In genomic region chr4:22962186-22962786, GRCh38 we compare ENCODE assay signal across 10 cellular contexts.
DNase-seq lines count a peak whose midpoint lies in the region; ATAC-seq, FAIRE-seq and TF ChIP-seq lines count a peak whose summit lies in the region.
"Had no signal": no experiment of that assay in that cellular context is flagged by ENCODE, and none has a peak within 500 bp of the region (broad histone marks: within the 10 kb centered on the region; RNA-seq: fewer than 3 reads in every experiment).

No MANE protein-coding gene starts in this region.

- H3K27me3 ChIP-seq in adrenal gland = no peaks in the 10 kb centered on the region

- no peaks in the 10 kb centered on the region for H3K4me1 ChIP-seq in adrenal gland (replicated peaks in 1 of 2)

- H3K9me3 Mint-ChIP-seq in glutamatergic neuron (ENCODE audit: unreplicated experiment) = no peaks in the 10 kb centered on the region

- H3K36me3 ChIP-seq in adrenal gland (replicated peaks in 1 of 2) = no peaks in the 10 kb centered on the region

- H3K9me3 ChIP-seq in adrenal gland (replicated peaks in 1 of 3) = no peaks in the 10 kb centered on the region

- no peak for TF ChIP-seq POLR2A in adrenal gland (IDR thresholded peaks at IDR 0.05)

- no peak overlapping the region for H3K4me3 Mint-ChIP-seq in glutamatergic neuron (ENCODE audit: unreplicated experiment)

- TF ChIP-seq CTCF in GM12864 (IDR thresholded peaks at IDR 0.05; ENCODE audit: low read depth, low read length, missing control alignments) (peak; percentile 8), glutamatergic neuron (IDR thresholded peaks at IDR 0.05; ENCODE audit: partially characterized antibody, unreplicated experiment) (peak; percentile 73), adrenal gland (IDR thresholded peaks at IDR 0.05) (peak in 1 of 6 experiments; percentile 12)

- peak; percentile 52 for FAIRE-seq in RCC 7860 (lab: Jason Lieb, UNC)

- no peaks in the 10 kb centered on the region for H3K27me3 Mint-ChIP-seq in glutamatergic neuron (ENCODE audit: unreplicated experiment)

- intact Hi-C loops in adrenal gland (cut with DNase I) = no loop called here

- DNase-seq in A172 (ENCODE audit: low spot score) (peak; percentile 47), GM12864 (ENCODE audit: low read depth) (no peak), RCC 7860 (ENCODE audit: low spot score) (peak; percentile 42), glutamatergic neuron (no peak), adrenal gland (no peak), activated T-cell treated with anti-CD3 and anti-CD28 coated beads for 4 hours (no peak)
- DNase-seq in activated naive CD4-positive, alpha-beta T cell treated with Interleukin-2 at 50 U/mL for 16 hours = no peak

- no peak overlapping the region for H3K4me3 ChIP-seq in GM12864 (ENCODE audit: low read depth, low read length)
- no peak overlapping the region for H3K4me3 ChIP-seq in adrenal gland

- ATAC-seq in HG03175 (IDR thresholded peaks at IDR 0.05; ENCODE audit: unreplicated experiment) = no peak
- ATAC-seq: activated CD4-positive, CD25-positive, alpha-beta regulatory T cell treated with anti-CD3 and anti-CD28 coated beads, Interleukin-2, amount 50 U/mL, for 24 hours; esophagus mucosa had no signal

- H3K4me1 Mint-ChIP-seq in glutamatergic neuron (ENCODE audit: low read depth, unreplicated experiment) = peaks cover 5% of the 10 kb centered on the region

- no peaks in the 10 kb centered on the region for H3K36me3 Mint-ChIP-seq in glutamatergic neuron (ENCODE audit: unreplicated experiment)

- WGBS in adrenal gland, 4 donors = 46 to 51% (median 48%) methylated on average over 6 of the region's 6 CpGs

- no peak overlapping the region for H3K27ac ChIP-seq in adrenal gland

- H3K27ac Mint-ChIP-seq in glutamatergic neuron (ENCODE audit: unreplicated experiment) = no peak overlapping the region

Comparison
In these comparisons a context has a peak if more than half of its experiments do, and no peak if none do; other contexts are left out.
1. DNase-seq: peak in A172 (single experiment) and RCC 7860 (single experiment); none in GM12864 (single experiment), glutamatergic neuron (single experiment), activated naive CD4-positive, alpha-beta T cell treated with Interleukin-2 at 50 U/mL for 16 hours (single experiment), adrenal gland (0 of 7) and activated T-cell treated with anti-CD3 and anti-CD28 coated beads for 4 hours (single experiment).